In the genomic region with DNA sequence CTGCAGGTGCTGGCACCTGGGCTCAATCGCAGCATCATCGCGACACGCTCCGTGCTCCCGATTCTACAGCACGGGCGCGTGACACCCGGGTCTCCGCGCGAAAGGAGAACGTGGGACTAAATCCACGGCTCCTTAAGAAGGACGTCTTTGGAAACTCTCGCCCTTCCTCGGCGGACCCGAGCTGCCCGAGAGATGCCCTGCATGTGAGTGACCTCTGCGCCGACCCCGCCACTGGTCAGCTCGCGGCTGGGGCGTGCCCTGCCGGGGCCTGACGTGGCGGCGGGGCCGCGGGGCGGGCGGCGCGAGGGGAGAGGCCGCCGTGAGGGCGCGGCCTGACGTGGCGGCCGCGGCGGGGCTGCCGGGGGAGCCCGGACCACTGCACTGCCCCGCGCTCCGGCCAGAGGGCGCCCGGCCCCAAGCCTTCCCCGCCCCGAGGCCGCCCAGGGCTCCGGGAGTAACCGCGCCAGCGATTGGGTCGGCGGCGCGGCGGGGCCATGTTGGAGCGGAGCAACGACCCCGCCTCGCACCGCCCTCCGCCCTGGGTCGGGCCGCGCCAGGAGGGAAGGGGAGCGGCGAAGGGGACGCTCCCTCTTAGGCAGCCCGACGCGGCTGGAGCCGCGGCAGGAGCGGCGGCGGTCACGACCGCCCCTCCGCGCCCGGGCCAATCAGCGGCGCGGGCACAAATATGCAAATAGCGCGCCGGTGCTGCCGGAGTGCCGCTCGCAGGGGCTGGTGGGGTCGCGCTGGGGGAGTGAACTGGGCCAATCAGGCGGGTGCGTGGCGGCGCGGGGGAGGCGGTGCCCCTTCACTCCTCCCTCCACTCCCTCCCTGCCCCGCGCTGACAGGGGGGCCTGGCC, we compare ENCODE assay signal across 8 cellular contexts.
DNase-seq lines count a peak whose midpoint lies in the region; ATAC-seq lines count a peak whose summit lies in the region.

No MANE protein-coding gene starts in this region.

- H3K27me3 ChIP-seq in muscle layer of duodenum (ENCODE audit: low read depth, low read length) = no peaks in the 10 kb centered on the region

- no peaks in the 10 kb centered on the region for H3K9me3 Mint-ChIP-seq in activated T-cell treated with anti-CD3 and anti-CD28 coated beads, Interleukin-2, amount 50 U/mL, for 24 hours

- no peaks in the 10 kb centered on the region for H3K9me3 ChIP-seq in muscle layer of duodenum (ENCODE audit: control insufficient read depth in 1 of 2, low read length in 2 of 2)

- peak overlapping the region; percentile 46 for H3K4me3 ChIP-seq in Jurkat, Clone E6-1 (ENCODE audit: low read length)
- H3K4me3 ChIP-seq in muscle layer of duodenum (ENCODE audit: low read depth in 1 of 2, low read length in 2 of 2) = peak overlapping the region; percentile 67 to 74

- no peaks in the 10 kb centered on the region for H3K36me3 ChIP-seq in muscle layer of duodenum (ENCODE audit: control insufficient read depth in 1 of 2, insufficient read depth in 2 of 2, low read length in 2 of 2)

- ATAC-seq in GM21717 (IDR thresholded peaks at IDR 0.05; ENCODE audit: unreplicated experiment) = peak; percentile 84
- ATAC-seq in esophagus mucosa = peak; percentile 96

- H3K27ac ChIP-seq in muscle layer of duodenum (ENCODE audit: low read length) = peak overlapping the region; percentile 85

- peak overlapping the region; percentile 78 for H3K4me3 Mint-ChIP-seq in activated T-cell treated with anti-CD3 and anti-CD28 coated beads, Interleukin-2, amount 50 U/mL, for 24 hours

- peaks cover 3% of the 10 kb centered on the region for H3K36me3 Mint-ChIP-seq in activated T-cell treated with anti-CD3 and anti-CD28 coated beads, Interleukin-2, amount 50 U/mL, for 24 hours (ENCODE audit: low read depth)

- peak overlapping the region; percentile 59 for H3K27ac Mint-ChIP-seq in activated T-cell treated with anti-CD3 and anti-CD28 coated beads, Interleukin-2, amount 50 U/mL, for 24 hours

- peaks cover 15% of the 10 kb centered on the region for H3K4me1 Mint-ChIP-seq in activated T-cell treated with anti-CD3 and anti-CD28 coated beads, Interleukin-2, amount 50 U/mL, for 24 hours (ENCODE audit: low read depth)

- peaks cover 4 to 12% of the 10 kb centered on the region in 2 donors for H3K4me1 ChIP-seq in muscle layer of duodenum (ENCODE audit: control insufficient read depth in 1 of 2, insufficient read depth in 2 of 2, low read length in 2 of 2)

- DNase-seq in DMS53 treated with DMSO at 0.1 percent for 48 hours (lab: John Stamatoyannopoulos, UW; ENCODE audit: unreplicated experiment) (peak; percentile 94), OCI-M2 (lab: John Stamatoyannopoulos, UW; ENCODE audit: unreplicated experiment) (peak; percentile 58)
- peak; percentile 88 for DNase-seq in Jurkat, Clone E6-1 (ENCODE audit: low read depth, low spot score)
- DNase-seq in activated T-cell treated with anti-CD3 and anti-CD28 coated beads, Interleukin-2, amount 50 U/mL, for 24 hours = peak; percentile 94
- peak; percentile 80 for DNase-seq in stimulated activated CD8-positive, alpha-beta memory T cell treated with anti-CD3 and anti-CD28 coated beads, Interleukin-7, amount 100 ng/mL, for 24 hours (ENCODE audit: low read depth)

- H3K27me3 Mint-ChIP-seq in activated T-cell treated with anti-CD3 and anti-CD28 coated beads, Interleukin-2, amount 50 U/mL, for 24 hours = no peaks in the 10 kb centered on the region

Comparison
In these comparisons a context has a peak if more than half of its experiments do, and no peak if none do; other contexts are left out.
1. Peak in every context shown above with its lines: DNase-seq, ATAC-seq, H3K4me3 ChIP-seq and H3K27ac ChIP-seq.